Comparison of ENCODE assay signal across 8 cellular contexts in the genomic region with DNA sequence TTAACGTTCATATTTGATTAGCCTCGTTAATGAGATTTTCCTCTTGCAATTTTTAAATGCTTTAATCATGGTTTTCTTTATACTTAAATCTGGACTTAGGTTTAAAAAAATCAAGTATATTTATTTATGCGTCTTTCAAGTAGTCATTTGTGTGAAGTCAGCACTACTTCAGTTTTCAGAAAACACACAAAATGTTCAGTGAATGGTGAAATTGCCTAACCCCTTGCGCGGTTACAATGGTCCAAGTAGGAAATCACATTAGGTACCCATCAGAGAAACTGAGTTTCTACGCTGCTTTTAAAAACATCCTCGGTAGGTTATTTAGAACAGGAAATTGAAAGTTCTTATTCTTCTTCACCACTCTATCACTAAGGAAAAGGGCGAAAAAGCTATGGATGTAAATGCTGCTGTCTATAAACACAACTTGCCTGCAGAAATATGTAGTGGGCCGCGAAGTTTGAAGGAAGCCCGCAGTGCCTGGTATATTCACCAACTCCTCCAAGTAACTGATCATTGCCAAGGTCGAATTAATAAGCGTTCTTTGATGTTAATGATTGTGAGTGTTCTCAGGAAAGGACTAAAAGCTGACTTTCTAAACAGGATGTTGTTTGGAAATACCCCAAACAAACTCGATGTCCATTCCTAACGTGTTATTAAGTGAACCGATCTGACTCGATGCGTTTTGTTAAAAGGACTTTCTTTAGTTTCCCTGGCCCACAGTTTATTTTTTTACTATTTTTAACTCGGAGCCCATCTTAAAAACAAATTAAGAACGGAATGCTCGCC. TPM values are rescaled to one million over a fixed set of nuclear protein-coding genes. Genes with fewer than 3 reads are reported as not detected.
DNase-seq lines count a peak whose midpoint lies in the region; ATAC-seq and TF ChIP-seq lines count a peak whose summit lies in the region.

No MANE protein-coding gene starts in this region.

- peaks cover 53% of the 10 kb centered on the region for H3K4me1 ChIP-seq in mononuclear cell (ENCODE audit: insufficient read depth, low read length)

- no peaks in the 10 kb centered on the region for H3K27me3 ChIP-seq in mononuclear cell (ENCODE audit: insufficient read depth, low read length)

- no peak for ATAC-seq in GM18868 (IDR thresholded peaks at IDR 0.05; ENCODE audit: unreplicated experiment)
- no peak for ATAC-seq in GM21786 (IDR thresholded peaks at IDR 0.05; ENCODE audit: unreplicated experiment)

- no peaks in the 10 kb centered on the region for H3K9me3 ChIP-seq in mononuclear cell (ENCODE audit: low read depth, low read length)

- no peak for TF ChIP-seq CTCF in choroid plexus epithelial cell (conservative IDR thresholded peaks at IDR 0.05; ENCODE audit: low read depth, low read length)

- DNase-seq in DMS79 treated with DMSO at 0.1 percent for 48 hours (lab: John Stamatoyannopoulos, UW) (peak; percentile 39), DMS79 (lab: John Stamatoyannopoulos, UW) (no peak), NCI-H748 treated with DMSO at 0.1 percent for 48 hours (lab: John Stamatoyannopoulos, UW) (peak; percentile 39), choroid plexus epithelial cell (ENCODE audit: low read depth) (no peak)
- no peak for DNase-seq in effector CD4-positive, alpha-beta T cell

- H3K4me3 ChIP-seq in choroid plexus epithelial cell (ENCODE audit: low read depth, low read length): peak overlapping the region; percentile 80
- H3K4me3 ChIP-seq in mononuclear cell (ENCODE audit: low read length): peak overlapping the region; percentile 83

RNA-seq across cellular contexts. Expression of a gene that starts 1.0 kb away (rescaled TPM):
- total RNA-seq in mononuclear cell: 40.6 TPM

Comparison
In these comparisons a context has a peak if more than half of its experiments do, and no peak if none do; other contexts are left out.
1. DNase-seq: peak in DMS79 treated with DMSO at 0.1 percent for 48 hours (single experiment) and NCI-H748 treated with DMSO at 0.1 percent for 48 hours (single experiment); none in DMS79 (single experiment), choroid plexus epithelial cell (single experiment) and effector CD4-positive, alpha-beta T cell (single experiment).